In the genomic region with DNA sequence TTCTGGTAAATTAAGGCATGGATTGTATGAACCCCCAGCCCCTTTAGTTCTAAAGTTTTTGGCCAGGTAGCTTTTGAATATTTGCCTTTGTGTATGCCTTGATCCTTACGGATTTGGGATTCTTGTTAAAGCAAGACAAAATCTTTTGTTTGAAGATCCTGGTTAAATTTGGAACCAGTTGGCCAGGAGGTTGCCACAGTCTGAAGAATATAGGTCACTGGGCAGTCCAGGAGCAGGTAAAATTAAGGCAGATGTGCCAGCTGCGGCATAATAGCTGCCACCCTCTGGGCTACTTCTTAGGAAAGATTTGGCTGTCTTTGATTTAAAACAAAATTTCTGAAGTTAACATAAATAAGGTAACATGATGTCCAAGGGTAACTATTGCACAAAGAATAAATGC, we compare ENCODE assay signal across 26 cellular contexts.
"Had no signal": no experiment of that assay in that cellular context is flagged by ENCODE, and none has a peak within 500 bp of the region (broad histone marks: within the 10 kb centered on the region; RNA-seq: fewer than 3 reads in every experiment).

No MANE protein-coding gene starts in this region.

- H3K9ac ChIP-seq: neural progenitor cell, parathyroid adenoma had no signal

- H3K27me3 ChIP-seq: neural progenitor cell, ovary, right lobe of liver, sigmoid colon, stomach, suprapubic skin, testis, tibial artery, transverse colon, upper lobe of left lung, vagina had no signal

- H3K79me2 ChIP-seq: parathyroid adenoma had no signal

- H2AFZ ChIP-seq: neural progenitor cell, parathyroid adenoma had no signal

- H3K27ac ChIP-seq: neural progenitor cell, ovary, parathyroid adenoma, psoas muscle, right lobe of liver, sigmoid colon, stomach, suprapubic skin, testis, tibial artery, transverse colon, upper lobe of left lung, vagina had no signal

- H3K9me3 ChIP-seq: ovary, psoas muscle, right lobe of liver, sigmoid colon, stomach, suprapubic skin, testis, tibial artery, transverse colon, upper lobe of left lung, vagina had no signal

- DNase-seq: naive thymus-derived CD4-positive, alpha-beta T cell; natural killer cell; occipital lobe; ovary; posterior cingulate gyrus; psoas muscle; right cardiac atrium; right lobe of liver; sigmoid colon; small intestine; stimulated activated CD4-positive, alpha-beta T cell treated with anti-CD3 and anti-CD28 coated beads, Interleukin-15, amount 100 ng/mL, for 24 hours; stimulated activated CD4-positive, alpha-beta T cell treated with anti-CD3 and anti-CD28 coated beads, Interleukin-2, amount 100 ng/mL, for 24 hours; stimulated activated CD4-positive, alpha-beta T cell treated with anti-CD3 and anti-CD28 coated beads, Interleukin-2, amount 100 ng/mL, for 48 hours; stimulated activated CD4-positive, alpha-beta T cell treated with anti-CD3 and anti-CD28 coated beads, Interleukin-4, amount 100 ng/mL, for 24 hours; stimulated activated naive B cell treated with anti-CD40 and anti-IgM and Interleukin-4, amounts not matched to agents 10 μg/mL and 1 μg/mL and 100 μg/mL, for 72 hours; stimulated activated naive CD4-positive, alpha-beta T cell treated with Interleukin-2 at 50 U/mL for 16 hours; stomach; testis; tibial artery; transverse colon; upper lobe of left lung had no signal

- H3K4me2 ChIP-seq: neural progenitor cell had no signal

- H3K4me1 ChIP-seq: neural progenitor cell, parathyroid adenoma, psoas muscle, right lobe of liver, stomach, suprapubic skin, testis, upper lobe of left lung, vagina had no signal

- H3K4me3 ChIP-seq: neural progenitor cell, ovary, psoas muscle, right lobe of liver, sigmoid colon, stomach, suprapubic skin, testis, tibial artery, transverse colon, upper lobe of left lung, vagina had no signal

- H3K36me3 ChIP-seq: neural progenitor cell, ovary, right lobe of liver, sigmoid colon, stomach, suprapubic skin, tibial artery, transverse colon, upper lobe of left lung, vagina had no signal

- ATAC-seq: naive thymus-derived CD4-positive, alpha-beta T cell; natural killer cell; psoas muscle; right cardiac atrium; stimulated activated effector memory CD8-positive, alpha-beta T cell treated with anti-CD3 and anti-CD28 coated beads, Interleukin-12 subunit alpha, Interleukin-12 subunit beta, amount 100 ng/mL, for 72 hours; stimulated activated naive B cell treated with anti-CD40 and anti-IgM and Interleukin-4, amounts not matched to agents 10 μg/mL and 1 μg/mL and 100 μg/mL, for 72 hours had no signal
